ENCODE assay signal across 8 cellular contexts in genomic region chr1:204190212-204191211, GRCh38. TPM values are rescaled to one million over a fixed set of nuclear protein-coding genes. Genes with fewer than 3 reads are reported as not detected.
DNase-seq lines count a peak whose midpoint lies in the region; ATAC-seq lines count a peak whose summit lies in the region.

No MANE protein-coding gene starts in this region.

- H3K4me3 ChIP-seq in Jurkat, Clone E6-1 (ENCODE audit: low read length) = peak overlapping the region; percentile 31

- peak; percentile 71 to 78 for DNase-seq in AML-193 (lab: John Stamatoyannopoulos, UW)
- DNase-seq in Jurkat, Clone E6-1 (ENCODE audit: low read depth, low spot score) = peak; percentile 68
- peak; percentile 59 for DNase-seq in activated CD8-positive, alpha-beta memory T cell treated with anti-CD3 and anti-CD28 coated beads, Interleukin-2, amount 50 U/mL, for 48 hours
- peak; percentile 83 for DNase-seq in iPS-NIHi7 (ENCODE audit: extremely low spot score)
- peak; percentile 26 for DNase-seq in stromal cell of bone marrow (ENCODE audit: low read depth)

- ATAC-seq in HG03565 (IDR thresholded peaks at IDR 0.05; ENCODE audit: unreplicated experiment) (no peak), GM21381 (IDR thresholded peaks at IDR 0.05; ENCODE audit: unreplicated experiment) (no peak), HG02759 (IDR thresholded peaks at IDR 0.05; ENCODE audit: unreplicated experiment) (no peak)

RNA-seq across cellular contexts. Expression of gene KISS1, which starts 5.8 kb away (rescaled TPM):
- not detected for polyA plus RNA-seq in Jurkat, Clone E6-1 (2012; ENCODE audit: insufficient read depth, insufficient read length)

RNA-seq across cellular contexts. Expression of gene GOLT1A, which starts 23.3 kb away (rescaled TPM):
- not detected for polyA plus RNA-seq in Jurkat, Clone E6-1 (2012; ENCODE audit: insufficient read depth, insufficient read length)

RNA-seq across cellular contexts. Expression of gene REN, which starts 24.4 kb away (rescaled TPM):
- not detected for polyA plus RNA-seq in Jurkat, Clone E6-1 (2012; ENCODE audit: insufficient read depth, insufficient read length)

RNA-seq across cellular contexts. Expression of gene ETNK2, which starts 38.7 kb away (rescaled TPM):
- polyA plus RNA-seq in Jurkat, Clone E6-1 (2012; ENCODE audit: insufficient read depth, insufficient read length) = 14.3 TPM

Comparison
In these comparisons a context has a peak if more than half of its experiments do, and no peak if none do; other contexts are left out.
1. DNase-seq: peak in every context shown above with its lines; median percentile 83 in iPS-NIHi7; 74 in AML-193; 68 in Jurkat, Clone E6-1; 59 in activated CD8-positive, alpha-beta memory T cell treated with anti-CD3 and anti-CD28 coated beads, Interleukin-2, amount 50 U/mL, for 48 hours; 26 in stromal cell of bone marrow.